ENCODE assay signal across 19 cellular contexts in genomic region chr5:53996008-53996407, GRCh38.
"Had no signal": no experiment of that assay in that cellular context is flagged by ENCODE, and none has a peak within 500 bp of the region (broad histone marks: within the 10 kb centered on the region; RNA-seq: fewer than 3 reads in every experiment).

No MANE protein-coding gene starts in this region.

- H3K36me3 Mint-ChIP-seq: activated naive CD8-positive, alpha-beta T cell treated with anti-CD3 and anti-CD28 coated beads for 36 hours had no signal

- H3K9me3 ChIP-seq: lower lobe of right lung, tibial artery had no signal

- H3K9me3 Mint-ChIP-seq: activated CD4-positive, alpha-beta memory T cell treated with anti-CD3 and anti-CD28 coated beads, Interleukin-2, amount 10 ng/mL, durations not matched to agents 7 days and 5 days; activated CD4-positive, alpha-beta T cell treated with anti-CD3 and anti-CD28 coated beads, Interleukin-2, amount 10 ng/mL, durations not matched to agents 24 days and 14 days; activated naive CD8-positive, alpha-beta T cell treated with anti-CD3 and anti-CD28 coated beads for 36 hours; activated T-helper 2 cell treated with anti-CD3 and anti-CD28 coated beads, Interferon-gamma antibody, Interleukin-2, Interleukin-4, amounts not matched to agents 10 μg/mL and 5 μg/mL and 100 μg/mL, durations not matched to agents 14 hours and 24 hours and 36 hours had no signal

- DNase-seq: activated CD4-positive, alpha-beta memory T cell treated with anti-CD3 and anti-CD28 coated beads, Interleukin-2, amount 10 ng/mL, durations not matched to agents 7 days and 5 days; activated CD4-positive, CD25-positive, alpha-beta regulatory T cell; activated naive CD4-positive, alpha-beta T cell treated with Interleukin-2 at 50 U/mL for 16 hours; activated naive CD8-positive, alpha-beta T cell treated with anti-CD3 and anti-CD28 coated beads for 36 hours; central memory CD4-positive, alpha-beta T cell; dermis blood vessel endothelial cell; effector CD8-positive, alpha-beta T cell; foreskin keratinocyte; lower lobe of right lung; naive B cell; retina; stimulated activated CD4-positive, alpha-beta T cell treated with anti-CD3 and anti-CD28 coated beads, Interleukin-2, amount 100 ng/mL, for 48 hours; stimulated activated naive CD4-positive, alpha-beta T cell treated with Interleukin-2 at 50 U/mL for 16 hours; T1000; tibial artery had no signal

- H3K4me3 Mint-ChIP-seq: activated CD4-positive, alpha-beta memory T cell treated with anti-CD3 and anti-CD28 coated beads, Interleukin-2, amount 10 ng/mL, durations not matched to agents 7 days and 5 days; activated CD4-positive, alpha-beta T cell treated with anti-CD3 and anti-CD28 coated beads, Interleukin-2, amount 10 ng/mL, durations not matched to agents 24 days and 14 days; activated naive CD8-positive, alpha-beta T cell treated with anti-CD3 and anti-CD28 coated beads for 36 hours; naive B cell had no signal

- H3K36me3 ChIP-seq: lower lobe of right lung, tibial artery had no signal

- ATAC-seq: foreskin keratinocyte, left lobe of liver, lower lobe of right lung had no signal

- H3K27ac Mint-ChIP-seq: activated CD4-positive, alpha-beta memory T cell treated with anti-CD3 and anti-CD28 coated beads, Interleukin-2, amount 10 ng/mL, durations not matched to agents 7 days and 5 days; activated CD4-positive, alpha-beta T cell treated with anti-CD3 and anti-CD28 coated beads, Interleukin-2, amount 10 ng/mL, durations not matched to agents 24 days and 14 days; activated naive CD8-positive, alpha-beta T cell treated with anti-CD3 and anti-CD28 coated beads for 36 hours; activated T-helper 2 cell treated with anti-CD3 and anti-CD28 coated beads, Interferon-gamma antibody, Interleukin-2, Interleukin-4, amounts not matched to agents 10 μg/mL and 5 μg/mL and 100 μg/mL, durations not matched to agents 14 hours and 24 hours and 36 hours; naive B cell; progenitor cell of endocrine pancreas had no signal

- H3K27me3 ChIP-seq: foreskin keratinocyte, tibial artery had no signal

- H3K4me1 ChIP-seq: lower lobe of right lung, tibial artery had no signal

- H3K27ac ChIP-seq: foreskin keratinocyte, lower lobe of right lung, tibial artery had no signal

- H3K4me3 ChIP-seq: lower lobe of right lung, tibial artery had no signal

- H3K27me3 Mint-ChIP-seq: activated CD4-positive, alpha-beta memory T cell treated with anti-CD3 and anti-CD28 coated beads, Interleukin-2, amount 10 ng/mL, durations not matched to agents 7 days and 5 days; activated CD4-positive, alpha-beta T cell treated with anti-CD3 and anti-CD28 coated beads, Interleukin-2, amount 10 ng/mL, durations not matched to agents 24 days and 14 days; activated naive CD8-positive, alpha-beta T cell treated with anti-CD3 and anti-CD28 coated beads for 36 hours; naive B cell; progenitor cell of endocrine pancreas had no signal
